11 cellular contexts compared by ENCODE assay signal in the genomic region with DNA sequence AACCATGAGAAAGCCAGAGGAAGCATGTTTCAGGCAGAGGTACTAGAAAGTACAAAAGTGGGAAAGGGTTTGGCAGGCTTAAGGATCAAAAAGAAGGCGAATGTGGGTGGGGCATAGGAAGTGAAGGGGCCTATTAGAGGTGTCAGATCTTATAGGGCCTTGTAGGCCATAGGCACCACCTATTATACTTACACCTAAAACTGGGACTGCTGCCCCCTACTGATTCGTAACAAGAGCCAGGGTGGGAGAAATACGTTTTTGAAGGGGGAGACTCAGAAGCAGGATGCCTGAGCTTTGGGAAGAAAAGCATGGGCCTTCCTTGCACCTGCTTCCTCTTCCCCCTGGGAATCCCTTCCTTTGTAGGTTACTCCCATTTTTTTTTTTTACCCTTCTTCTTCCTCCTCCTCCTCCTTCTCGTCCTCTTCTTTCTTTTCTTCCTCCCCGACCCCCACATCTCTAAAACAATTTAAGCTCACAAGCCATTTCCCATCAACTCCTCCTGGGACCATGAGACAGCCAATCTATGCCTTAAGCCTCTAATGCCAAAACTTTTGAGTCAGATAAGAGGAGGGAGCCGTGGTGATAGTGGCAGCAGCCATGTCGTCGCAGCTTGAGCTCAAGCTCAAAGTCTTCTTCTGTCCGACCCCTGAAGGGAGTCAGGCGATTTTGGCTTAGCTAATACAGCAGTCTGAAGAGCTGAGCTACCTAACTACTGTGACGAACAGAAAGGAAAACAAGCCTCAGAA. TPM values are rescaled to one million over a fixed set of nuclear protein-coding genes. Genes with fewer than 3 reads are reported as not detected.
DNase-seq lines count a peak whose midpoint lies in the region; ATAC-seq and TF ChIP-seq lines count a peak whose summit lies in the region.
"Had no signal": no experiment of that assay in that cellular context is flagged by ENCODE, and none has a peak within 500 bp of the region (broad histone marks: within the 10 kb centered on the region; RNA-seq: fewer than 3 reads in every experiment).

No MANE protein-coding gene starts in this region.

- H3K9me3 ChIP-seq in breast epithelium = no peaks in the 10 kb centered on the region
- no peaks in the 10 kb centered on the region for H3K9me3 ChIP-seq in mammary epithelial cell (replicated peaks; ENCODE audit: insufficient read depth, low read length)
- H3K9me3 ChIP-seq in thymus (ENCODE audit: control insufficient read depth) = no peaks in the 10 kb centered on the region

- no TSS peak for BruUV-seq in mammary epithelial cell (replicated peaks; lab: Mats Ljungman, UMichigan)

- WGBS in mammary epithelial cell (ENCODE audit: low coverage, missing lambda C conversion rate) = 63% methylated on average over 5 of the region's 11 CpGs
- WGBS in thymus = 56% methylated on average over 11 of the region's 11 CpGs

- dilution Hi-C loops in mammary epithelial cell (cut with HindIII; ENCODE audit: low sequenced_read_pairs) = no loop called here

- H3K4me2 ChIP-seq in mammary epithelial cell (ENCODE audit: insufficient read depth, low read depth, low read length) = no peak overlapping the region

- ATAC-seq in GM18867 (IDR thresholded peaks at IDR 0.05; ENCODE audit: unreplicated experiment) (no peak), left colon (no peak)
- ATAC-seq: stimulated activated naive B cell treated with anti-CD40 and anti-IgM and Interleukin-4, amounts not matched to agents 10 μg/mL and 1 μg/mL and 100 μg/mL, for 72 hours had no signal

- no peak overlapping the region for H3K9ac ChIP-seq in mammary epithelial cell (ENCODE audit: insufficient read depth, low read length)

- no peak for DNase-seq in breast epithelium (ENCODE audit: low spot score in 2 of 2)
- no peak for DNase-seq in mammary epithelial cell
- DNase-seq in SK-MEL-5 (ENCODE audit: low read depth, low spot score) = peak; percentile 6
- peak; percentile 32 for DNase-seq in left kidney (ENCODE audit: low read depth, low spot score)
- DNase-seq in NOMO-1 treated with dmso at 0.1 percent for 144 hours (lab: John Stamatoyannopoulos, UW; ENCODE audit: unreplicated experiment) = no peak
- no peak for DNase-seq in left colon

- H3K4me3 ChIP-seq in breast epithelium = peak overlapping the region in 2 of 3 donors; percentile 27 to 32
- no peak overlapping the region for H3K4me3 ChIP-seq in mammary epithelial cell (replicated peaks in 1 of 3; ENCODE audit: insufficient read depth in 1 of 3, low read depth in 2 of 3, low read length in 3 of 3)
- H3K4me3 ChIP-seq in thymus (ENCODE audit: low read length) = peak overlapping the region; percentile 19

- intact Hi-C loops in breast epithelium (cut with DNase I; ENCODE audit: low total_unique reads) = no loop called here
- intact Hi-C loops in mammary epithelial cell (cut with micrococcal nuclease) = loop anchor here (1.0 to 10.0 kb wide), 4 partner anchors 67 to 370 kb away; no protein-coding TSS in a partner anchor
- intact Hi-C loops in left colon (cut with DNase I, micrococcal nuclease) = no loop called here

- H2AFZ ChIP-seq in mammary epithelial cell (ENCODE audit: low read depth, low read length) = no peak overlapping the region

- no peaks in the 10 kb centered on the region for H4K20me1 ChIP-seq in mammary epithelial cell (ENCODE audit: insufficient read depth, low read length)

- no peak for TF ChIP-seq CTCF in breast epithelium (IDR thresholded peaks at IDR 0.05)
- TF ChIP-seq CTCF in mammary epithelial cell (conservative IDR thresholded peaks at IDR 0.05 in 1 of 2, IDR thresholded peaks at IDR 0.05 in 1 of 2; ENCODE audit: extremely low read depth in 1 of 2, insufficient read depth in 1 of 2, low read depth in 1 of 2, low read length in 2 of 2) = no peak

- H3K27me3 ChIP-seq in breast epithelium (peaks cover 0 to 33% of the 10 kb centered on the region in 2 donors), mammary epithelial cell (ENCODE audit: insufficient read depth, low read length) (no peaks in the 10 kb centered on the region), thymus (ENCODE audit: control insufficient read depth, insufficient read depth) (no peaks in the 10 kb centered on the region)

- no peaks in the 10 kb centered on the region for H3K4me1 ChIP-seq in breast epithelium
- H3K4me1 ChIP-seq in mammary epithelial cell (ENCODE audit: insufficient read depth, low read length) = no peaks in the 10 kb centered on the region
- no peaks in the 10 kb centered on the region for H3K4me1 ChIP-seq in thymus (ENCODE audit: control insufficient read depth, insufficient read depth, low read length)

- in situ Hi-C loops in mammary epithelial cell (cut with MboI; ENCODE audit: low sequenced_read_pairs in 2 of 2) = no loop called here
- in situ Hi-C loops in SK-MEL-5 (cut with HindIII; ENCODE audit: low pct_unique_long_range_greater_than_20kb, low sequenced_read_pairs) = no loop called here

- CTCF ChIA-PET in mammary epithelial cell (lab: Charles Lee; ENCODE audit: low non-redundant PET) = interaction anchor here (0.7 kb wide), 1 partner anchor 131 kb away, joined by 3 read pairs; no protein-coding TSS in a partner anchor

- H3K36me3 ChIP-seq in breast epithelium (no peaks in the 10 kb centered on the region), mammary epithelial cell (ENCODE audit: insufficient read depth, low read length) (no peaks in the 10 kb centered on the region), thymus (ENCODE audit: control insufficient read depth, insufficient read depth) (no peaks in the 10 kb centered on the region)

- no peaks in the 10 kb centered on the region for H3K79me2 ChIP-seq in mammary epithelial cell (ENCODE audit: insufficient read depth, low read length)

- TF ChIP-seq POLR2A in breast epithelium (IDR thresholded peaks at IDR 0.05) = no peak

- no peak overlapping the region for H3K27ac ChIP-seq in breast epithelium
- no peak overlapping the region for H3K27ac ChIP-seq in mammary epithelial cell (ENCODE audit: insufficient read depth, low read depth, low read length)
- H3K27ac ChIP-seq in thymus (ENCODE audit: low read depth) = no peak overlapping the region

RNA-seq across cellular contexts. Expression of gene GPC3, which starts 40.8 kb away (rescaled TPM):
- 10 to 100 TPM; 29.7 to 99.2 (median 89.1) TPM for total RNA-seq in breast epithelium
- total RNA-seq in mammary epithelial cell = under 1 TPM in 1 of 2 donors, not detected in 1; 0.33 TPM
- polyA plus RNA-seq in mammary epithelial cell = 0.05 TPM
- polyA minus RNA-seq in mammary epithelial cell = not detected
- total RNA-seq in SK-MEL-5 (2014; rRNA removed; shearing (Covaris generic)) = 0.16 TPM in 1 of 2 replicates, not detected in the other
- 0.98 and 1.2 TPM in 2 replicates for polyA plus RNA-seq in SK-MEL-5 (2015; cell fraction: cytosol; rRNA removed)
- not detected in 2 replicates for polyA plus RNA-seq in SK-MEL-5 (2015; cell fraction: nucleus; rRNA removed)
- 3.1 TPM for polyA plus RNA-seq in thymus
- total RNA-seq in left colon = 1 to 10 TPM; 2.6 to 2.9 TPM
- total RNA-seq: LHCN-M2 had no signal
- polyA plus RNA-seq: BJ had no signal

Comparison
In these comparisons a context has a peak if more than half of its experiments do, and no peak if none do; other contexts are left out.
1. H3K4me3 ChIP-seq: peak in breast epithelium (2 of 3) and thymus (single experiment); none in mammary epithelial cell (0 of 3).
2. RNA of gene GPC3, which starts 40.8 kb away (total RNA-seq): 29.7 to 99.2 TPM in breast epithelium; 2.6 to 2.9 TPM in left colon, 0.33 TPM in mammary epithelial cell and 0.16 TPM in SK-MEL-5; every median in the first group is over 4 times any median in the second.
3. DNase-seq: peak in SK-MEL-5 (single experiment) and left kidney (single experiment); none in breast epithelium (0 of 2), mammary epithelial cell (single experiment), NOMO-1 treated with dmso at 0.1 percent for 144 hours (single experiment) and left colon (0 of 2).